ENCODE assay signal across 16 cellular contexts in genomic region chr7:148110097-148110868, GRCh38.
DNase-seq lines count a peak whose midpoint lies in the region; ATAC-seq and TF ChIP-seq lines count a peak whose summit lies in the region.
"Had no signal": no experiment of that assay in that cellular context is flagged by ENCODE, and none has a peak within 500 bp of the region (broad histone marks: within the 10 kb centered on the region; RNA-seq: fewer than 3 reads in every experiment).

No MANE protein-coding gene starts in this region.

- H3K9me3 ChIP-seq in OCI-LY1 (ENCODE audit: low read length): no peaks in the 10 kb centered on the region
- H3K9me3 ChIP-seq: thoracic aorta had no signal

- TF ChIP-seq CTCF in OCI-LY1 (IDR thresholded peaks at IDR 0.05; ENCODE audit: low read length): peak; percentile 4; the same call in 1 of the 2 replicates

- no peak overlapping the region for H3K27ac ChIP-seq in OCI-LY1 (ENCODE audit: low read depth, low read length, poor library complexity, severe bottlenecking)
- H3K27ac ChIP-seq: thoracic aorta had no signal

- peak; percentile 63 for ATAC-seq in left ventricle myocardium superior
- ATAC-seq in GM21619 (IDR thresholded peaks at IDR 0.05; ENCODE audit: unreplicated experiment): no peak
- no peak for ATAC-seq in HG02852 (IDR thresholded peaks at IDR 0.05; ENCODE audit: unreplicated experiment)

- no peaks in the 10 kb centered on the region for H4K20me1 ChIP-seq in OCI-LY1 (ENCODE audit: insufficient read depth, low read length)

- no peaks in the 10 kb centered on the region for H3F3A ChIP-seq in OCI-LY1 (ENCODE audit: insufficient read depth, low read length)

- peaks cover 5% of the 10 kb centered on the region; the same call in 1 of the 2 replicates for H3K27me3 ChIP-seq in OCI-LY1 (ENCODE audit: insufficient read depth, low read length)

- DNase-seq in NCI-H146 (lab: John Stamatoyannopoulos, UW) (peak; percentile 6), NCI-H146 treated with DMSO at 0.1 percent for 48 hours (lab: John Stamatoyannopoulos, UW; ENCODE audit: unreplicated experiment) (no peak), left ventricle myocardium superior (no peak), renal cortical epithelial cell (ENCODE audit: low read depth) (peak; percentile 51), retina (no peak)
- DNase-seq: activated CD8-positive, alpha-beta memory T cell treated with anti-CD3 and anti-CD28 coated beads for 24 hours; activated naive CD4-positive, alpha-beta T cell treated with Interleukin-2 at 50 U/mL for 16 hours; Calu3; erythroblast; IMR-90; NCI-H2029 treated with DMSO at 0.1 percent for 48 hours; T-helper 9 cell had no signal

- H3K79me2 ChIP-seq in OCI-LY1 (ENCODE audit: insufficient read depth, low read length): no peaks in the 10 kb centered on the region

- no peaks in the 10 kb centered on the region for H3K9me2 ChIP-seq in OCI-LY1 (ENCODE audit: low read depth, low read length)

- no peak overlapping the region for H3K9ac ChIP-seq in OCI-LY1 (ENCODE audit: low read length)

- H3K4me2 ChIP-seq in OCI-LY1 (ENCODE audit: low read length): no peak overlapping the region

- no peaks in the 10 kb centered on the region for H3K36me3 ChIP-seq in OCI-LY1 (ENCODE audit: insufficient read depth, low read length)
- H3K36me3 ChIP-seq: thoracic aorta had no signal

- H2AFZ ChIP-seq in OCI-LY1 (ENCODE audit: low read length): no peak overlapping the region

- no peaks in the 10 kb centered on the region for H3K4me1 ChIP-seq in OCI-LY1 (ENCODE audit: insufficient read depth, low read length, severe bottlenecking)

- no peak overlapping the region for H3K4me3 ChIP-seq in OCI-LY1 (ENCODE audit: low read depth, low read length, poor library complexity, severe bottlenecking)
- H3K4me3 ChIP-seq: thoracic aorta had no signal

- intact Hi-C loops in left ventricle myocardium superior (cut with micrococcal nuclease): no loop called here

Comparison
In these comparisons a context has a peak if more than half of its experiments do, and no peak if none do; other contexts are left out.
1. DNase-seq: peak in NCI-H146 (single experiment) and renal cortical epithelial cell (single experiment); none in NCI-H146 treated with DMSO at 0.1 percent for 48 hours (single experiment), left ventricle myocardium superior (single experiment) and retina (single experiment).